Comparison of ENCODE assay signal across 2 cellular contexts in the genomic region with DNA sequence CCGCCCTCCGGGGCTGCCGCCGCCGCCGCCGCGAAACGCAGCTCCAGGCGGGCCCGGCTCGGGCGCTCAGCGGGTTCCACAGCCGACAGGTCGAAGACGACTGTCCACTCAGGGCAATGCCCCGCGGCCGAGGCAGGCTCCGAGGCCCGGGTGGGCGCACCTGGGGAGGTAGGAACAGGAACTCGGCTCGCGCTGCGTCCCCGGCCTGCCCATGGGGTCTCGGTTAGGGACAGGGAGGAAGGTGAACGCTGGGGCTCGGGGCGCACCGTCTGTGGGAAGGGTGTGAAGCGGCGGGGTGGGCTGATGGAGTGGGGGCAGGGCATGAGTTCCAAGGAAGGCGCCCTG.
A peak's percentile ranks its signal among the peaks of the same experiment; 100 is the strongest.
TF ChIP-seq lines count a peak whose summit lies in the region.

No MANE protein-coding gene starts in this region.

TF ChIP-seq in GM23338, 12 proteins besides CTCF, POLR2A, EP300 and RAD21:
- peak; percentile 37 for TF ChIP-seq EZH2 (IDR thresholded peaks at IDR 0.05; ENCODE audit: low read depth, unreplicated experiment)
- TF ChIP-seq, protein P1, sequence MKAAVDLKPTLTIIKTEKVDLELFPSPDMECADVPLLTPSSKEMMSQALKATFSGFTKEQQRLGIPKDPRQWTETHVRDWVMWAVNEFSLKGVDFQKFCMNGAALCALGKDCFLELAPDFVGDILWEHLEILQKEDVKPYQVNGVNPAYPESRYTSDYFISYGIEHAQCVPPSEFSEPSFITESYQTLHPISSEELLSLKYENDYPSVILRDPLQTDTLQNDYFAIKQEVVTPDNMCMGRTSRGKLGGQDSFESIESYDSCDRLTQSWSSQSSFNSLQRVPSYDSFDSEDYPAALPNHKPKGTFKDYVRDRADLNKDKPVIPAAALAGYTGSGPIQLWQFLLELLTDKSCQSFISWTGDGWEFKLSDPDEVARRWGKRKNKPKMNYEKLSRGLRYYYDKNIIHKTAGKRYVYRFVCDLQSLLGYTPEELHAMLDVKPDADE (IDR thresholded peaks at IDR 0.05): no peak
TF ChIP-seq in GM23338: peak in this region for 1.

TF ChIP-seq in K562, 482 proteins besides CTCF, POLR2A, EP300 and RAD21:
- TF ChIP-seq, protein P2, sequence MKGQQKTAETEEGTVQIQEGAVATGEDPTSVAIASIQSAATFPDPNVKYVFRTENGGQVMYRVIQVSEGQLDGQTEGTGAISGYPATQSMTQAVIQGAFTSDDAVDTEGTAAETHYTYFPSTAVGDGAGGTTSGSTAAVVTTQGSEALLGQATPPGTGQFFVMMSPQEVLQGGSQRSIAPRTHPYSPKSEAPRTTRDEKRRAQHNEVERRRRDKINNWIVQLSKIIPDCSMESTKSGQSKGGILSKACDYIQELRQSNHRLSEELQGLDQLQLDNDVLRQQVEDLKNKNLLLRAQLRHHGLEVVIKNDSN (CRISPR knock-in tag; IDR thresholded peaks at IDR 0.05): no peak
- TF ChIP-seq, protein P3, sequence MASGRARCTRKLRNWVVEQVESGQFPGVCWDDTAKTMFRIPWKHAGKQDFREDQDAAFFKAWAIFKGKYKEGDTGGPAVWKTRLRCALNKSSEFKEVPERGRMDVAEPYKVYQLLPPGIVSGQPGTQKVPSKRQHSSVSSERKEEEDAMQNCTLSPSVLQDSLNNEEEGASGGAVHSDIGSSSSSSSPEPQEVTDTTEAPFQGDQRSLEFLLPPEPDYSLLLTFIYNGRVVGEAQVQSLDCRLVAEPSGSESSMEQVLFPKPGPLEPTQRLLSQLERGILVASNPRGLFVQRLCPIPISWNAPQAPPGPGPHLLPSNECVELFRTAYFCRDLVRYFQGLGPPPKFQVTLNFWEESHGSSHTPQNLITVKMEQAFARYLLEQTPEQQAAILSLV (tag; IDR thresholded peaks at IDR 0.05): no peak
- TF ChIP-seq ILK (tag; IDR thresholded peaks at IDR 0.05; ENCODE audit: borderline replicate concordance, low read depth) (no peak), RBM22 (IDR thresholded peaks at IDR 0.05; ENCODE audit: low read depth, low read length, poor library complexity, severe bottlenecking) (peak; percentile 60), POLR2G (IDR thresholded peaks at IDR 0.05; ENCODE audit: low read depth, low read length) (peak; percentile 18; the same call in 1 of the 2 replicates)
- TF ChIP-seq, protein P4, sequence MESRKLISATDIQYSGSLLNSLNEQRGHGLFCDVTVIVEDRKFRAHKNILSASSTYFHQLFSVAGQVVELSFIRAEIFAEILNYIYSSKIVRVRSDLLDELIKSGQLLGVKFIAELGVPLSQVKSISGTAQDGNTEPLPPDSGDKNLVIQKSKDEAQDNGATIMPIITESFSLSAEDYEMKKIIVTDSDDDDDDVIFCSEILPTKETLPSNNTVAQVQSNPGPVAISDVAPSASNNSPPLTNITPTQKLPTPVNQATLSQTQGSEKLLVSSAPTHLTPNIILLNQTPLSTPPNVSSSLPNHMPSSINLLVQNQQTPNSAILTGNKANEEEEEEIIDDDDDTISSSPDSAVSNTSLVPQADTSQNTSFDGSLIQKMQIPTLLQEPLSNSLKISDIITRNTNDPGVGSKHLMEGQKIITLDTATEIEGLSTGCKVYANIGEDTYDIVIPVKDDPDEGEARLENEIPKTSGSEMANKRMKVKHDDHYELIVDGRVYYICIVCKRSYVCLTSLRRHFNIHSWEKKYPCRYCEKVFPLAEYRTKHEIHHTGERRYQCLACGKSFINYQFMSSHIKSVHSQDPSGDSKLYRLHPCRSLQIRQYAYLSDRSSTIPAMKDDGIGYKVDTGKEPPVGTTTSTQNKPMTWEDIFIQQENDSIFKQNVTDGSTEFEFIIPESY (CRISPR knock-in tag; IDR thresholded peaks at IDR 0.05): 0 out of 2 replicates have a peak, but pooled peaks have one; percentile 48
